Comparison of ENCODE assay signal across 20 cellular contexts in the genomic region with DNA sequence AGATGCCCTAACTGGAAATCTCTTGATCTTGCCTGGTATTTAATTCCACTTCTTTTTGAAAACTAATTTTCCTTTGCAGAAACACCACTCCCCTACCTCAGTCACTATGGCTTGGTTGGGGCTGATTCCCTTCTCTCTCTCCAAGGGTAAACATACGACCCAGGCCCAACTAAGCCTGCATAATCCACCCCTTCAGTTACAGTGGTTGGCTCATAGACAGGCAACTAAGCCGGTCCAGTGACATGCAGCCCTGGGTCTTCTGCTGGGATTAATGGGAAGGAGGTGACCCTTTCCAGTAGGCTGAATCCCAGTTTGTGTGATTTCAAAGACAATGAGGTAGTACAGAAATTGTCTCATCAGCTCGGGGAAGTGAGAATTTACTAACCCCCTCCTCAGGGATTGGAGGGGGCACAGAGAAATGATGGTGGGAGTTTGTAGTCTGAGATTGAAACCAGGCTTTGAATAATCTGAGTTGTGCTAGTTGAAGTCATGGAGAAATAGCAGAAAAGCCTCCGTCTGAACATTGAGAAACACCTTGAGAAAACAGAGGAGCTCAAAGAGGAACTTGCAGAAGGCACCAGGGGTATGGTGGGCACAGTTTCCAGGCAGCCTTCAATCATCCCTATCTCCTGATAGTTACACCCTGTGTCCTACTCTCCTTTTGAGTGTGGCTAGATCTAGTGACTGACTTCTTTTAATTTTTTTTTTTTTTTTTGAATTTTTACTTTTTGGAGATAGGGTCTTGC.
"Had no signal": no experiment of that assay in that cellular context is flagged by ENCODE, and none has a peak within 500 bp of the region (broad histone marks: within the 10 kb centered on the region; RNA-seq: fewer than 3 reads in every experiment).

No MANE protein-coding gene starts in this region.

- H3K36me3 ChIP-seq: colonic mucosa, gastrocnemius medialis, heart left ventricle, prostate gland, thyroid gland had no signal

- H3K9me3 ChIP-seq: colonic mucosa, esophagus muscularis mucosa, gastrocnemius medialis, prostate gland, thyroid gland had no signal

- H3K27ac Mint-ChIP-seq: activated CD4-positive, alpha-beta memory T cell treated with anti-CD3 and anti-CD28 coated beads for 36 hours; activated naive CD8-positive, alpha-beta T cell treated with anti-CD3 and anti-CD28 coated beads for 36 hours; natural killer cell; stimulated activated naive CD8-positive, alpha-beta T cell treated with anti-CD3 and anti-CD28 coated beads, Interleukin-15, Interleukin-2, amounts not matched to agents 100 ng/mL and 50 ng/mL, for 24 hours had no signal

- H3K4me3 Mint-ChIP-seq: activated CD4-positive, alpha-beta memory T cell treated with anti-CD3 and anti-CD28 coated beads for 36 hours; activated naive CD8-positive, alpha-beta T cell treated with anti-CD3 and anti-CD28 coated beads for 36 hours; central memory CD8-positive, alpha-beta T cell; natural killer cell; stimulated activated naive CD8-positive, alpha-beta T cell treated with anti-CD3 and anti-CD28 coated beads, Interleukin-15, Interleukin-2, amounts not matched to agents 100 ng/mL and 50 ng/mL, for 24 hours had no signal

- H3K27me3 ChIP-seq: colonic mucosa, gastrocnemius medialis, heart left ventricle, thyroid gland had no signal

- H3K4me1 ChIP-seq: colonic mucosa, gastrocnemius medialis, prostate gland, thyroid gland had no signal

- H3K36me3 Mint-ChIP-seq: activated CD4-positive, alpha-beta memory T cell treated with anti-CD3 and anti-CD28 coated beads for 36 hours; activated naive CD8-positive, alpha-beta T cell treated with anti-CD3 and anti-CD28 coated beads for 36 hours; natural killer cell had no signal

- H3K27ac ChIP-seq: colonic mucosa, esophagus muscularis mucosa, gastrocnemius medialis, prostate gland, thyroid gland had no signal

- H3K9me3 Mint-ChIP-seq: activated CD4-positive, alpha-beta memory T cell treated with anti-CD3 and anti-CD28 coated beads for 36 hours; activated naive CD8-positive, alpha-beta T cell treated with anti-CD3 and anti-CD28 coated beads for 36 hours; central memory CD8-positive, alpha-beta T cell; natural killer cell; stimulated activated naive CD8-positive, alpha-beta T cell treated with anti-CD3 and anti-CD28 coated beads, Interleukin-15, Interleukin-2, amounts not matched to agents 100 ng/mL and 50 ng/mL, for 24 hours had no signal

- H3K27me3 Mint-ChIP-seq: central memory CD8-positive, alpha-beta T cell had no signal

- H3K4me3 ChIP-seq: colonic mucosa, esophagus muscularis mucosa, gastrocnemius medialis, heart left ventricle, prostate gland, thyroid gland had no signal

- H3K4me1 Mint-ChIP-seq: central memory CD8-positive, alpha-beta T cell had no signal

- DNase-seq: activated CD4-positive, alpha-beta memory T cell treated with anti-CD3 and anti-CD28 coated beads for 36 hours; activated CD4-positive, alpha-beta T cell treated with anti-CD3 and anti-CD28 coated beads for 48 hours; activated CD4-positive, CD25-positive, alpha-beta regulatory T cell; activated naive CD4-positive, alpha-beta T cell treated with Interleukin-2 at 50 U/mL for 16 hours; activated naive CD8-positive, alpha-beta T cell treated with anti-CD3 and anti-CD28 coated beads for 36 hours; activated T-cell treated with anti-CD3 and anti-CD28 coated beads, Interleukin-2, amount 50 U/mL, for 48 hours; colonic mucosa; gastrocnemius medialis; heart left ventricle; left cardiac atrium; midbrain; natural killer cell; stimulated activated CD4-positive, alpha-beta T cell treated with anti-CD3 and anti-CD28 coated beads, Interleukin-2, amount 100 ng/mL, for 48 hours; substantia nigra; T1000; thyroid gland had no signal

- ATAC-seq: gastrocnemius medialis, heart left ventricle, left cardiac atrium, natural killer cell had no signal
